13 cellular contexts compared by ENCODE assay signal in genomic region chr20:56433880-56434255, GRCh38. TPM values are rescaled to one million over a fixed set of nuclear protein-coding genes. Genes with fewer than 3 reads are reported as not detected.
DNase-seq lines count a peak whose midpoint lies in the region; ATAC-seq, FAIRE-seq and TF ChIP-seq lines count a peak whose summit lies in the region.
"Had no signal": no experiment of that assay in that cellular context is flagged by ENCODE, and none has a peak within 500 bp of the region (broad histone marks: within the 10 kb centered on the region; RNA-seq: fewer than 3 reads in every experiment).

No MANE protein-coding gene starts in this region.

- intact Hi-C loops in K562 (cut with micrococcal nuclease) (no loop called here), lower lobe of right lung (cut with DNase I) (no loop called here)

- H3K27me3 ChIP-seq in K562 (ENCODE audit: control insufficient read depth in 2 of 2, insufficient read depth in 2 of 2, low read length in 2 of 2), result no peaks in the 10 kb centered on the region
- H3K27me3 ChIP-seq in lower lobe of right lung (ENCODE audit: low read depth), result no peaks in the 10 kb centered on the region
- H3K27me3 ChIP-seq: stomach had no signal

- peak; percentile 44 for FAIRE-seq in K562 (lab: Jason Lieb, UNC)

- in situ Hi-C loops in K562 (cut with MboI), result no loop called here

- TF ChIP-seq EP300 in K562 (IDR thresholded peaks at IDR 0.05; ENCODE audit: low read length), result no peak

- peaks cover 87% of the 10 kb centered on the region for H3K79me2 ChIP-seq in K562 (ENCODE audit: control insufficient read depth, insufficient read depth, low read length)

- TF ChIP-seq POLR2A in K562 (conservative IDR thresholded peaks at IDR 0.05), result no peak

- H3K9ac ChIP-seq in K562 (ENCODE audit: insufficient read depth in 1 of 2, low read depth in 2 of 2, low read length in 2 of 2), result no peak overlapping the region

- no peak overlapping the region for H2AFZ ChIP-seq in K562 (ENCODE audit: low read depth, low read length)
- H2AFZ ChIP-seq: PC-9 had no signal

- POLR2A ChIA-PET in K562 (lab: Yijun Ruan, JAX), result interaction anchor here (0.9 to 2.8 kb wide), 4 partner anchors 9 to 16 kb away, joined by 3 to 7 read pairs (median 4); no protein-coding TSS in a partner anchor

- no peak overlapping the region for H3K4me3 ChIP-seq in K562
- H3K4me3 ChIP-seq in lower lobe of right lung, result no peak overlapping the region
- H3K4me3 ChIP-seq: PC-9, stomach had no signal

- BruUV-seq in K562 (replicated peaks; lab: Mats Ljungman, UMichigan), result no TSS peak

- H3K4me2 ChIP-seq in K562 (ENCODE audit: insufficient read depth, low read length), result no peak overlapping the region
- H3K4me2 ChIP-seq: PC-9 had no signal

- CTCF ChIA-PET in K562 (lab: Yijun Ruan, JAX; ENCODE audit: low intra/inter-chr PET ratio), result no interaction called here

- DNase-seq in AG20443 (ENCODE audit: low spot score) (peak; percentile 85), GM03348 (ENCODE audit: low spot score) (peak; percentile 66), K562 (ENCODE audit: extremely low read depth in 1 of 4, low spot score in 3 of 4) (no peak), lower lobe of right lung (no peak), pons (ENCODE audit: low spot score) (no peak), HuH-7.5 (ENCODE audit: low spot score) (no peak), NCI-H146 (lab: John Stamatoyannopoulos, UW) (no peak), C1 segment of cervical spinal cord (lab: John Stamatoyannopoulos, UW) (no peak)
- DNase-seq: DMS79 treated with DMSO at 0.1 percent for 48 hours, foreskin melanocyte, PC-9, stomach had no signal

- H4K20me1 ChIP-seq in K562 (replicated peaks; ENCODE audit: control insufficient read depth, insufficient read depth, low read length), result peaks cover 8% of the 10 kb centered on the region

- peaks cover 93% of the 10 kb centered on the region for H3K36me3 ChIP-seq in K562 (ENCODE audit: control insufficient read depth, insufficient read depth, low read length)
- H3K36me3 ChIP-seq in lower lobe of right lung, result peaks cover 16% of the 10 kb centered on the region
- H3K36me3 ChIP-seq: stomach had no signal

- WGBS in K562 (ENCODE audit: insufficient coverage, low coverage, missing lambda C conversion rate), result 79% methylated on average over 6 of the region's 6 CpGs

- H3K27ac ChIP-seq in K562 (ENCODE audit: extremely low read depth, low read depth, low read length) (peak overlapping the region; percentile 21; the same call in 2 of the 3 replicates), lower lobe of right lung (peak overlapping the region; percentile 50)
- H3K27ac ChIP-seq: PC-9, stomach had no signal

- H3K4me1 ChIP-seq in K562 (replicated peaks in 1 of 2; ENCODE audit: control insufficient read depth in 2 of 2, insufficient read depth in 2 of 2, low read length in 2 of 2) (peaks cover 8 to 20% of the 10 kb centered on the region in 2 experiments), lower lobe of right lung (peaks cover 45% of the 10 kb centered on the region)

- TF ChIP-seq CTCF in K562 (IDR thresholded peaks at IDR 0.05 in 2 of 3, conservative IDR thresholded peaks at IDR 0.05 in 1 of 3; ENCODE audit: insufficient read depth in 2 of 3, low read depth in 1 of 3, low read length in 3 of 3) (no peak), lower lobe of right lung (IDR thresholded peaks at IDR 0.05) (no peak)

- ATAC-seq in K562 (no peak), lower lobe of right lung (peak; percentile 39 to 44)

- H3K9me1 ChIP-seq in K562 (ENCODE audit: control insufficient read depth, insufficient read depth, low read length), result no peaks in the 10 kb centered on the region

- H3K9me3 ChIP-seq in K562 (replicated peaks; ENCODE audit: control insufficient read depth, insufficient read depth, low read depth, low read length) (no peaks in the 10 kb centered on the region), lower lobe of right lung (no peaks in the 10 kb centered on the region)
- H3K9me3 ChIP-seq: stomach had no signal

- no peak for TF ChIP-seq RAD21 in K562 (CRISPR knock-in tag; conservative IDR thresholded peaks at IDR 0.05 in 1 of 2, IDR thresholded peaks at IDR 0.05 in 1 of 2)

RNA-seq across cellular contexts. Expression of gene CASS4, which starts 21.8 kb away (rescaled TPM):
- total RNA-seq in K562 (2011; cell fraction: chromatin; rRNA removed; ENCODE audit: low replicate concordance), result 63.3 and 67.4 TPM in 2 replicates
- total RNA-seq in K562 (2011; cell fraction: nucleolus; rRNA removed), result 45.1 and 50.9 TPM in 2 replicates
- 43.0 and 48.2 TPM in 2 replicates for total RNA-seq in K562 (2011; cell fraction: nucleoplasm; rRNA removed)
- 26.7 and 27.1 TPM in 2 replicates for total RNA-seq in K562 (2014; rRNA removed)
- 23.4 and 29.3 TPM in 2 replicates for total RNA-seq in K562 (2014; rRNA removed; fragmentation: Illumina TruSeq; extraction: Trizol)
- total RNA-seq in K562 (2015; rRNA removed; fragmentation: Illumina TruSeq; extraction: Trizol), result 25.3 and 25.6 TPM in 2 replicates
- 27.8 and 36.8 TPM in 2 replicates for total RNA-seq in K562 (2021)
- polyA plus RNA-seq in K562 (2011; rRNA removed), result 53.2 and 53.8 TPM in 2 replicates
- 52.4 and 52.9 TPM in 2 replicates for polyA plus RNA-seq in K562 (2011; cell fraction: cytosol; rRNA removed)
- polyA plus RNA-seq in K562 (2011; cell fraction: nucleus; rRNA removed), result 28.9 and 33.6 TPM in 2 replicates
- polyA plus RNA-seq in K562 (2012), result 18.6 and 19.4 TPM in 2 replicates
- 35.3 and 41.6 TPM in 2 replicates for polyA plus RNA-seq in K562 (2014; fragmentation: Illumina TruSeq; extraction: Trizol)
- 1 to 10 TPM; 8.1 to 8.8 TPM for polyA plus RNA-seq in K562 (2014; fragmentation: Nextera tagmentation; extraction: Ambion mirVana)
- polyA plus RNA-seq in K562 (2014; rRNA removed), result 21.7 and 30.0 TPM in 2 replicates
- 56.7 and 57.5 TPM in 2 replicates for polyA minus RNA-seq in K562 (2011; rRNA and poly(A)+ RNA removed)
- polyA minus RNA-seq in K562 (2011; cell fraction: cytosol; rRNA and poly(A)+ RNA removed), result 39.3 and 40.1 TPM in 2 replicates
- polyA minus RNA-seq in K562 (2011; cell fraction: nucleus; rRNA and poly(A)+ RNA removed), result 26.0 and 37.0 TPM in 2 replicates
- total RNA-seq in lower lobe of right lung, result 23.9 TPM
- total RNA-seq: osteocyte had no signal

RNA-seq across cellular contexts. Expression of gene RTF2, which starts 34.6 kb away (rescaled TPM):
- 29.7 and 29.9 TPM in 2 replicates for total RNA-seq in K562 (2011; cell fraction: chromatin; rRNA removed; ENCODE audit: low replicate concordance)
- 20.7 and 24.2 TPM in 2 replicates for total RNA-seq in K562 (2011; cell fraction: nucleolus; rRNA removed)
- 33.1 and 37.2 TPM in 2 replicates for total RNA-seq in K562 (2011; cell fraction: nucleoplasm; rRNA removed)
- total RNA-seq in K562 (2014; rRNA removed) (67.0 and 69.1 TPM in 2 replicates), K562 (2014; rRNA removed; fragmentation: Illumina TruSeq; extraction: Trizol) (62.1 and 69.8 TPM in 2 replicates), K562 (2015; rRNA removed; fragmentation: Illumina TruSeq; extraction: Trizol) (67.9 and 70.4 TPM in 2 replicates), K562 (2021) (83.5 and 84.9 TPM in 2 replicates), lower lobe of right lung (68.6 TPM)
- polyA plus RNA-seq in K562 (2011; rRNA removed) (82.3 and 87.4 TPM in 2 replicates), K562 (2014; fragmentation: Illumina TruSeq; extraction: Trizol) (85.1 and 90.7 TPM in 2 replicates), K562 (2014; fragmentation: Nextera tagmentation; extraction: Ambion mirVana) (100 to 1,000 TPM; 114 to 177 TPM), K562 (2014; rRNA removed) (80.1 and 85.0 TPM in 2 replicates)
- polyA plus RNA-seq in K562 (2011; cell fraction: cytosol; rRNA removed), result 68.8 and 69.8 TPM in 2 replicates
- polyA plus RNA-seq in K562 (2011; cell fraction: nucleus; rRNA removed), result 48.5 and 53.8 TPM in 2 replicates
- 65.1 and 70.9 TPM in 2 replicates for polyA plus RNA-seq in K562 (2012)
- polyA minus RNA-seq in K562 (2011; rRNA and poly(A)+ RNA removed), result 46.4 and 55.6 TPM in 2 replicates
- 29.6 and 30.2 TPM in 2 replicates for polyA minus RNA-seq in K562 (2011; cell fraction: cytosol; rRNA and poly(A)+ RNA removed)
- polyA minus RNA-seq in K562 (2011; cell fraction: nucleus; rRNA and poly(A)+ RNA removed), result 10.8 and 20.4 TPM in 2 replicates

RNA-seq across cellular contexts. Expression of gene CSTF1, which starts 41.4 kb away (rescaled TPM):
- total RNA-seq in K562 (2011; cell fraction: chromatin; rRNA removed; ENCODE audit: low replicate concordance), result 81.3 and 104 TPM in 2 replicates
- 51.9 and 54.7 TPM in 2 replicates for total RNA-seq in K562 (2011; cell fraction: nucleolus; rRNA removed)
- 67.5 and 68.8 TPM in 2 replicates for total RNA-seq in K562 (2011; cell fraction: nucleoplasm; rRNA removed)
- total RNA-seq in K562 (2014; rRNA removed), result 30.8 and 36.3 TPM in 2 replicates
- 53.4 and 55.2 TPM in 2 replicates for total RNA-seq in K562 (2014; rRNA removed; fragmentation: Illumina TruSeq; extraction: Trizol)
- total RNA-seq in K562 (2015; rRNA removed; fragmentation: Illumina TruSeq; extraction: Trizol), result 43.7 and 45.6 TPM in 2 replicates
- total RNA-seq in K562 (2021), result 44.4 and 48.9 TPM in 2 replicates
- 76.6 and 92.5 TPM in 2 replicates for polyA plus RNA-seq in K562 (2011; rRNA removed)
- polyA plus RNA-seq in K562 (2011; cell fraction: cytosol; rRNA removed), result 77.7 and 92.2 TPM in 2 replicates
- polyA plus RNA-seq in K562 (2011; cell fraction: nucleus; rRNA removed), result 81.7 and 87.2 TPM in 2 replicates
- 31.3 and 43.1 TPM in 2 replicates for polyA plus RNA-seq in K562 (2012)
- polyA plus RNA-seq in K562 (2014; fragmentation: Illumina TruSeq; extraction: Trizol), result 48.1 and 56.6 TPM in 2 replicates
- 100 to 1,000 TPM in 1 of 2 experiments, 10 to 100 TPM in 1; 74.1 to 110 TPM for polyA plus RNA-seq in K562 (2014; fragmentation: Nextera tagmentation; extraction: Ambion mirVana)
- polyA plus RNA-seq in K562 (2014; rRNA removed), result 33.5 and 40.7 TPM in 2 replicates
- polyA minus RNA-seq in K562 (2011; rRNA and poly(A)+ RNA removed), result 157 and 159 TPM in 2 replicates
- 48.8 and 68.1 TPM in 2 replicates for polyA minus RNA-seq in K562 (2011; cell fraction: cytosol; rRNA and poly(A)+ RNA removed)
- polyA minus RNA-seq in K562 (2011; cell fraction: nucleus; rRNA and poly(A)+ RNA removed), result 30.7 and 57.5 TPM in 2 replicates
- total RNA-seq in lower lobe of right lung, result 24.4 TPM

RNA-seq across cellular contexts. Expression of gene AURKA, which starts 41.9 kb away (rescaled TPM):
- 35.2 and 46.4 TPM in 2 replicates for total RNA-seq in K562 (2011; cell fraction: chromatin; rRNA removed; ENCODE audit: low replicate concordance)
- 29.4 and 33.6 TPM in 2 replicates for total RNA-seq in K562 (2011; cell fraction: nucleolus; rRNA removed)
- total RNA-seq in K562 (2011; cell fraction: nucleoplasm; rRNA removed), result 34.9 and 36.8 TPM in 2 replicates
- total RNA-seq in K562 (2014; rRNA removed) (72.7 and 78.4 TPM in 2 replicates), K562 (2014; rRNA removed; fragmentation: Illumina TruSeq; extraction: Trizol) (113 and 126 TPM in 2 replicates), K562 (2015; rRNA removed; fragmentation: Illumina TruSeq; extraction: Trizol) (102 and 105 TPM in 2 replicates), K562 (2021) (97.4 and 101 TPM in 2 replicates), lower lobe of right lung (2.5 TPM)
- polyA plus RNA-seq in K562 (2011; rRNA removed) (112 and 148 TPM in 2 replicates), K562 (2014; fragmentation: Illumina TruSeq; extraction: Trizol) (128 and 162 TPM in 2 replicates), K562 (2014; fragmentation: Nextera tagmentation; extraction: Ambion mirVana) (100 to 1,000 TPM; 130 to 153 TPM), K562 (2014; rRNA removed) (105 and 106 TPM in 2 replicates)
- 82.8 and 98.1 TPM in 2 replicates for polyA plus RNA-seq in K562 (2011; cell fraction: cytosol; rRNA removed)
- polyA plus RNA-seq in K562 (2011; cell fraction: nucleus; rRNA removed), result 52.9 and 65.0 TPM in 2 replicates
- 70.5 and 75.3 TPM in 2 replicates for polyA plus RNA-seq in K562 (2012)
- polyA minus RNA-seq in K562 (2011; rRNA and poly(A)+ RNA removed), result 99.4 and 104 TPM in 2 replicates
- 43.0 and 57.1 TPM in 2 replicates for polyA minus RNA-seq in K562 (2011; cell fraction: cytosol; rRNA and poly(A)+ RNA removed)
- 16.3 and 31.1 TPM in 2 replicates for polyA minus RNA-seq in K562 (2011; cell fraction: nucleus; rRNA and poly(A)+ RNA removed)

Comparison
In these comparisons a context has a peak if more than half of its experiments do, and no peak if none do; other contexts are left out.
1. DNase-seq: peak in AG20443 (single experiment) and GM03348 (single experiment); none in K562 (0 of 4), lower lobe of right lung (single experiment), pons (single experiment), HuH-7.5 (single experiment), NCI-H146 (single experiment) and C1 segment of cervical spinal cord (0 of 14).